ENCODE assay signal across 8 cellular contexts in the genomic region with DNA sequence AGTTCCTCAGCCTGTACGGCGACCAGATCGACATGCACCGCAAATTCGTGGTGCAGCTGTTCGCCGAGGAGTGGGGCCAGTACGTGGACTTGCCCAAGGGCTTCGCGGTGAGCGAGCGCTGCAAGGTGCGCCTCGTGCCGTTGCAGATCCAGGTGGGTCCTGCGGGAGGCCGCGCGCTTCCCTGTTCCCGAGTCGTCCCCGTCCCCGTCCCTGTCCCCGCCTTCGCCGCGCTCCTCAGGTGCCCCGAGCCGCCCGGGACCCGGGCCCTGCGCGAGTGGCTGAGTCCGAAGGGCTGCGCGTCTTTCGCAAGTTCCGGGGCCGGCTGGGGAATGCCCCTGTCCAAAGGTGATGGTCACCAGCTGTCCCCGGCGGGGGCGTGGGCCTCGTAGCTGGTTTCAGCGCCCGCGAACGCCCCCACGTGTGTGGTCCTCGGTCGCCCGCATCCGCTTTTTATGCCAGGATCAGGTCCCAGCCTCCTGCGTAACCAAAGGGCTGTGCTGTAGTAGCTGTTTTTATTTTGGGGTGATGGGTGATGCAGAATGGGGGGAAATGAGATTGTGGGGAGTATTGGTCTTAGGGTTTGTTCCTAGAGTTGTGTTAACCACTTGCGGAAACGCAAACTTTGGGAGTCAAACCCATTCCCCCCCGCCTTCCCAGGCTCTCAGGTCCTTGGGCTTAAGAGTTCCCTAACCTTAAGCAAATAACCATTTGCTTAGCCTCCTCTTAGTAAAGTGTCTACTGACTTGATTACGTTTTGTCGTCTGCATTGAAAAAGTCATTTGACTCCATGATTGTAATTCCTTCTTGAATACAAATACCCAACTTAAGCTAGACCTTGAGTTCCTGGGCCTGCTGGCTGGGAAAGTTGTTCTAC. TPM values are rescaled to one million over a fixed set of nuclear protein-coding genes. Genes with fewer than 3 reads are reported as not detected.
A peak's percentile ranks its signal among the peaks of the same experiment; 100 is the strongest.
DNase-seq lines count a peak whose midpoint lies in the region; ATAC-seq, FAIRE-seq and TF ChIP-seq lines count a peak whose summit lies in the region.

No MANE protein-coding gene starts in this region.

- H3K9ac ChIP-seq in endothelial cell of umbilical vein (replicated peaks; ENCODE audit: extremely low read depth, insufficient read depth, low read length): peak overlapping the region; percentile 64

- peak overlapping the region; percentile 71 to 93 (median 75) for H3K4me3 ChIP-seq in endothelial cell of umbilical vein (replicated peaks in 1 of 3; ENCODE audit: insufficient read depth in 1 of 3, low read depth in 1 of 3, low read length in 3 of 3)

- peak; percentile 47 for DNase-seq in SIG-M5 treated with dmso at 0.1 percent for 504 hours (lab: John Stamatoyannopoulos, UW; ENCODE audit: unreplicated experiment)
- no peak for DNase-seq in SIG-M5 (lab: John Stamatoyannopoulos, UW)
- peak; percentile 37 for DNase-seq in NCI-H146 treated with DMSO at 0.1 percent for 48 hours (lab: John Stamatoyannopoulos, UW; ENCODE audit: unreplicated experiment)
- DNase-seq in activated CD4-positive, alpha-beta T cell treated with anti-CD3 and anti-CD28 coated beads, Interleukin-2, amount 50 U/mL, for 1 hour: peak; percentile 29
- DNase-seq in endothelial cell of umbilical vein (ENCODE audit: low read depth, low spot score): peak; percentile 24
- DNase-seq in midbrain (lab: John Stamatoyannopoulos, UW): peak; percentile 59
- peak; percentile 11 to 14 for DNase-seq in stimulated activated CD8-positive, alpha-beta memory T cell treated with anti-CD3 and anti-CD28 coated beads, Interleukin-7, amount 100 ng/mL, for 1 hour (ENCODE audit: low read depth in 2 of 2)

- H3K9me1 ChIP-seq in endothelial cell of umbilical vein (replicated peaks; ENCODE audit: control insufficient read depth, extremely low read depth, insufficient read depth, low read length): no peaks in the 10 kb centered on the region

- peaks cover 0 to 2% of the 10 kb centered on the region in 2 experiments for H3K27me3 ChIP-seq in endothelial cell of umbilical vein (ENCODE audit: control insufficient read depth in 2 of 2, insufficient read depth in 2 of 2, low read length in 2 of 2)

- POLR2A ChIA-PET in endothelial cell of umbilical vein (lab: Charles Lee): interaction anchor here (0.8 kb wide), 1 partner anchor 16 kb away, joined by 3 read pairs; no protein-coding TSS in a partner anchor

- H3K36me3 ChIP-seq in endothelial cell of umbilical vein (ENCODE audit: control insufficient read depth in 2 of 2, extremely low read depth in 1 of 2, insufficient read depth in 2 of 2, low read length in 2 of 2): no peaks in the 10 kb centered on the region

- TF ChIP-seq POLR2A in endothelial cell of umbilical vein (IDR thresholded peaks at IDR 0.05; ENCODE audit: low read depth, low read length): no peak

- intact Hi-C loops in endothelial cell of umbilical vein (cut with micrococcal nuclease): loop anchor here (1.0 to 2.0 kb wide), 3 partner anchors 175 to 558 kb away; no protein-coding TSS in a partner anchor

- H3K4me2 ChIP-seq in endothelial cell of umbilical vein (ENCODE audit: insufficient read depth, low read length): peak overlapping the region; percentile 63

- peaks cover 15% of the 10 kb centered on the region for H3K79me2 ChIP-seq in endothelial cell of umbilical vein (ENCODE audit: control insufficient read depth, insufficient read depth, low read length)

- H4K20me1 ChIP-seq in endothelial cell of umbilical vein (replicated peaks; ENCODE audit: control insufficient read depth, extremely low read depth, insufficient read depth, low read length): no peaks in the 10 kb centered on the region

- H3K27ac ChIP-seq in endothelial cell of umbilical vein (ENCODE audit: insufficient read depth, low read depth, low read length): peak overlapping the region; percentile 3

- dilution Hi-C loops in endothelial cell of umbilical vein (cut with MboI; ENCODE audit: extremely low pct_ligation_motif_present, low sequenced_read_pairs): no loop called here

- H3K4me1 ChIP-seq in endothelial cell of umbilical vein (ENCODE audit: control insufficient read depth, extremely low read depth, insufficient read depth, low read length): peaks cover 28% of the 10 kb centered on the region

- H2AFZ ChIP-seq in endothelial cell of umbilical vein (ENCODE audit: low read depth, low read length): peak overlapping the region; percentile 90

- no peaks in the 10 kb centered on the region for H3K9me3 ChIP-seq in endothelial cell of umbilical vein (replicated peaks; ENCODE audit: control insufficient read depth, insufficient read depth, low read length)

- CTCF ChIA-PET in endothelial cell of umbilical vein (lab: Charles Lee): interaction anchor here (0.8 to 2.8 kb wide), 10 partner anchors 10 to 758 kb away, joined by 3 to 20 read pairs (median 4); no protein-coding TSS in a partner anchor

- FAIRE-seq in endothelial cell of umbilical vein (lab: Jason Lieb, UNC): no peak

- peak; percentile 52 for ATAC-seq in HG02759 (IDR thresholded peaks at IDR 0.05; ENCODE audit: unreplicated experiment)

- no peak for TF ChIP-seq CTCF in endothelial cell of umbilical vein (IDR thresholded peaks at IDR 0.05; ENCODE audit: extremely low read depth in 1 of 2, insufficient read depth in 1 of 2, low read depth in 1 of 2, low read length in 2 of 2)

- BruUV-seq in endothelial cell of umbilical vein (replicated peaks; lab: Mats Ljungman, UMichigan): TSS peak; percentile 44

TF ChIP-seq in endothelial cell of umbilical vein, 7 proteins besides CTCF, POLR2A, EP300 and RAD21:
- TF ChIP-seq EZH2 (IDR thresholded peaks at IDR 0.05; ENCODE audit: borderline replicate concordance, low read depth, low read length, severe bottlenecking) (no peak), MYC (IDR thresholded peaks at IDR 0.05; ENCODE audit: low read depth, low read length) (no peak)
TF ChIP-seq in endothelial cell of umbilical vein: peak in this region for 0.

RNA-seq across cellular contexts. Expression of a gene that starts 0.6 kb away (rescaled TPM):
- total RNA-seq in endothelial cell of umbilical vein: 20.7 and 21.4 TPM in 2 replicates
- 17.0 and 21.6 TPM in 2 replicates for polyA plus RNA-seq in endothelial cell of umbilical vein
- polyA plus RNA-seq in endothelial cell of umbilical vein (2011; cell fraction: cytosol; rRNA removed): 18.7 and 19.3 TPM in 2 replicates
- polyA plus RNA-seq in endothelial cell of umbilical vein (2011; cell fraction: nucleus; rRNA removed): 10.3 and 11.9 TPM in 2 replicates
- 19.9 and 24.1 TPM in 2 replicates for polyA plus RNA-seq in endothelial cell of umbilical vein (2012)
- 20.2 and 24.8 TPM in 2 replicates for polyA minus RNA-seq in endothelial cell of umbilical vein
- 20.6 TPM for polyA minus RNA-seq in endothelial cell of umbilical vein (2011; cell fraction: cytosol; rRNA and poly(A)+ RNA removed)
- polyA minus RNA-seq in endothelial cell of umbilical vein (2011; cell fraction: nucleus; rRNA and poly(A)+ RNA removed): 8.0 and 8.5 TPM in 2 replicates
